2 cellular contexts compared by ENCODE assay signal in the genomic region with DNA sequence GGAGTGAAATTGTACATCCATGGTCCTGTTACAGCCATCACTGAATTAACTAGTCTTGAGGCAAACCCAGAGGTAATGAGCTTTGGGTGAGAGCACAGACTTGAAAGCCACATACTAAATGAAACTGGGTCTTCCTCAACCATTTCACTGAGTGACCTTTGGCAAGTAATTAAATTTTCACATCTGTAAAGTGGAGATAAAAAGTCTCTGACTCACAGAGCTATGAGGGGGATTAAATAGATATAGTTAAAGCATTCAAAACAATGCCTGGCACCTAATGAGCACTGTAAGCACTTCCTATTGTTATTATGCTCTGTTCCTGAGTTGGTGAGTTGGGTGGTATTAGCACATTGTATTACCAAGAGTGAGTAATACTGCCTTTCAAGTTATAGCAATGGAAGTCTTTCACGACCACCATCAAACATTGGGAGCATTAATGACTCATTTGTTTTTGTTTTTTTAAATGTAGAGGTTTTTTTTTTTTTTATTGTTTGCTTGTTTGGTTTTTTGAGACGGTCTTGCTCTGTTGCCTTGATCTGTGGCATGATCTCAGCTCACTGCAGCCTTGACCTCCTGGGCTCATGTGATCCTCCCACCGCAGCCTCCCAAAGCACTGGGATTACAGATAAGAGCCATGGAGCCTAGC.
A peak's percentile ranks its signal among the peaks of the same experiment; 100 is the strongest.
TF ChIP-seq lines count a peak whose summit lies in the region.

No MANE protein-coding gene starts in this region.

TF ChIP-seq in K562, 482 proteins besides CTCF, POLR2A, EP300 and RAD21 (continued from another document and continues in another):
- TF ChIP-seq TEAD4 (IDR thresholded peaks at IDR 0.05; ENCODE audit: low read length) = peak; percentile 86
- TF ChIP-seq TEAD4 (CRISPR knock-in tag; IDR thresholded peaks at IDR 0.05; ENCODE audit: borderline replicate concordance) = no peak
- TF ChIP-seq MAFG (tag; conservative IDR thresholded peaks at IDR 0.05) = 0 out of 2 replicates have a peak, but pooled peaks have one; percentile 12
- no peak for TF ChIP-seq MCM7 (IDR thresholded peaks at IDR 0.05)
- no peak for TF ChIP-seq ZNF324 (CRISPR knock-in tag; IDR thresholded peaks at IDR 0.05)
- no peak for TF ChIP-seq CEBPG (CRISPR knock-in tag; IDR thresholded peaks at IDR 0.05)
- no peak for TF ChIP-seq CEBPG (tag; conservative IDR thresholded peaks at IDR 0.05 in 1 of 2, IDR thresholded peaks at IDR 0.05 in 1 of 2)
- peak; percentile 64 for TF ChIP-seq EGR1 (conservative IDR thresholded peaks at IDR 0.05)
- no peak for TF ChIP-seq HNRNPUL1 (IDR thresholded peaks at IDR 0.05; ENCODE audit: low read length)
- peak; percentile 89 for TF ChIP-seq FOSL1 (tag; conservative IDR thresholded peaks at IDR 0.05)
- no peak for TF ChIP-seq MEF2D (tag; conservative IDR thresholded peaks at IDR 0.05; ENCODE audit: low read depth)
- TF ChIP-seq PHF21A (IDR thresholded peaks at IDR 0.05; ENCODE audit: borderline replicate concordance, low read depth) = no peak
- TF ChIP-seq ZNF140 (CRISPR knock-in tag; IDR thresholded peaks at IDR 0.05) = no peak
- TF ChIP-seq DMBX1 (CRISPR knock-in tag; IDR thresholded peaks at IDR 0.05; ENCODE audit: borderline replicate concordance) = no peak
- TF ChIP-seq ZNF507 (tag; conservative IDR thresholded peaks at IDR 0.05) = no peak
- TF ChIP-seq, protein P1, sequence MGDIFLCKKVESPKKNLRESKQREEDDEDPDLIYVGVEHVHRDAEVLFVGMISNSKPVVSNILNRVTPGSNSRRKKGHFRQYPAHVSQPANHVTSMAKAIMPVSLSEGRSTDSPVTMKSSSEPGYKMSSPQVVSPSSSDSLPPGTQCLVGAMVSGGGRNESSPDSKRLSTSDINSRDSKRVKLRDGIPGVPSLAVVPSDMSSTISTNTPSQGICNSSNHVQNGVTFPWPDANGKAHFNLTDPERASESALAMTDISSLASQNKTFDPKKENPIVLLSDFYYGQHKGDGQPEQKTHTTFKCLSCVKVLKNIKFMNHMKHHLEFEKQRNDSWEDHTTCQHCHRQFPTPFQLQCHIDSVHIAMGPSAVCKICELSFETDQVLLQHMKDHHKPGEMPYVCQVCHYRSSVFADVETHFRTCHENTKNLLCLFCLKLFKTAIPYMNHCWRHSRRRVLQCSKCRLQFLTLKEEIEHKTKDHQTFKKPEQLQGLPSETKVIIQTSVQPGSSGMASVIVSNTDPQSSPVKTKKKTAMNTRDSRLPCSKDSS (IDR thresholded peaks at IDR 0.05; ENCODE audit: low read depth, partially characterized antibody) = no peak
- 0 out of 2 replicates have a peak, but pooled peaks have one; percentile 34 for TF ChIP-seq STAT5A (IDR thresholded peaks at IDR 0.05; ENCODE audit: borderline replicate concordance, low read length)
- TF ChIP-seq RBM34 (IDR thresholded peaks at IDR 0.05; ENCODE audit: borderline replicate concordance, insufficient read depth, low read length) = no peak
- TF ChIP-seq ZNF174 (CRISPR knock-in tag; IDR thresholded peaks at IDR 0.05) = no peak
- TF ChIP-seq FOXA1 (IDR thresholded peaks at IDR 0.05; ENCODE audit: borderline replicate concordance) = no peak
- TF ChIP-seq MED1 (CRISPR knock-in tag; IDR thresholded peaks at IDR 0.05; ENCODE audit: borderline replicate concordance) = no peak
- 0 out of 2 replicates have a peak, but pooled peaks have one; percentile 14 for TF ChIP-seq ZNF766 (CRISPR knock-in tag; conservative IDR thresholded peaks at IDR 0.05)
- TF ChIP-seq MEIS2 (IDR thresholded peaks at IDR 0.05; ENCODE audit: partially characterized antibody) = no peak
- TF ChIP-seq EWSR1 (IDR thresholded peaks at IDR 0.05; ENCODE audit: borderline replicate concordance, low read depth, partially characterized antibody) = no peak
- TF ChIP-seq RFX5 (IDR thresholded peaks at IDR 0.05; ENCODE audit: low read depth, low read length) = no peak
- TF ChIP-seq, protein P2, sequence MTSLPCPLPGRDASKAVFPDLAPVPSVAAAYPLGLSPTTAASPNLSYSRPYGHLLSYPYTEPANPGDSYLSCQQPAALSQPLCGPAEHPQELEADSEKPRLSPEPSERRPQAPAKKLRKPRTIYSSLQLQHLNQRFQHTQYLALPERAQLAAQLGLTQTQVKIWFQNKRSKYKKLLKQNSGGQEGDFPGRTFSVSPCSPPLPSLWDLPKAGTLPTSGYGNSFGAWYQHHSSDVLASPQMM (CRISPR knock-in tag; IDR thresholded peaks at IDR 0.05) = no peak
- no peak for TF ChIP-seq JUNB (CRISPR knock-in tag; conservative IDR thresholded peaks at IDR 0.05)
- TF ChIP-seq CBX5 (IDR thresholded peaks at IDR 0.05; ENCODE audit: borderline replicate concordance, low read depth) = no peak
- peak; percentile 88 for TF ChIP-seq SMARCB1 (IDR thresholded peaks at IDR 0.05; ENCODE audit: insufficient read length, low read depth)
- TF ChIP-seq, protein P3, sequence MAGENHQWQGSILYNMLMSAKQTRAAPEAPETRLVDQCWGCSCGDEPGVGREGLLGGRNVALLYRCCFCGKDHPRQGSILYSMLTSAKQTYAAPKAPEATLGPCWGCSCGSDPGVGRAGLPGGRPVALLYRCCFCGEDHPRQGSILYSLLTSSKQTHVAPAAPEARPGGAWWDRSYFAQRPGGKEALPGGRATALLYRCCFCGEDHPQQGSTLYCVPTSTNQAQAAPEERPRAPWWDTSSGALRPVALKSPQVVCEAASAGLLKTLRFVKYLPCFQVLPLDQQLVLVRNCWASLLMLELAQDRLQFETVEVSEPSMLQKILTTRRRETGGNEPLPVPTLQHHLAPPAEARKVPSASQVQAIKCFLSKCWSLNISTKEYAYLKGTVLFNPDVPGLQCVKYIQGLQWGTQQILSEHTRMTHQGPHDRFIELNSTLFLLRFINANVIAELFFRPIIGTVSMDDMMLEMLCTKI (IDR thresholded peaks at IDR 0.05; ENCODE audit: partially characterized antibody) = no peak
- no peak for TF ChIP-seq ZNF124 (CRISPR knock-in tag; IDR thresholded peaks at IDR 0.05)
- TF ChIP-seq MTA2 (IDR thresholded peaks at IDR 0.05; ENCODE audit: low read depth) = peak; percentile 63
- TF ChIP-seq MTA3 (IDR thresholded peaks at IDR 0.05; ENCODE audit: borderline replicate concordance) = no peak
- TF ChIP-seq NFRKB (IDR thresholded peaks at IDR 0.05; ENCODE audit: low read depth) = no peak
- TF ChIP-seq NFE2 (IDR thresholded peaks at IDR 0.05; ENCODE audit: low read depth) = no peak
- TF ChIP-seq CSDE1 (IDR thresholded peaks at IDR 0.05) = no peak
- no peak for TF ChIP-seq KAT2B (IDR thresholded peaks at IDR 0.05; ENCODE audit: low read depth, low read length)

TF ChIP-seq in HepG2, 621 proteins besides CTCF, POLR2A, EP300 and RAD21 (continued from another document and continues in another):
- TF ChIP-seq, protein P4, sequence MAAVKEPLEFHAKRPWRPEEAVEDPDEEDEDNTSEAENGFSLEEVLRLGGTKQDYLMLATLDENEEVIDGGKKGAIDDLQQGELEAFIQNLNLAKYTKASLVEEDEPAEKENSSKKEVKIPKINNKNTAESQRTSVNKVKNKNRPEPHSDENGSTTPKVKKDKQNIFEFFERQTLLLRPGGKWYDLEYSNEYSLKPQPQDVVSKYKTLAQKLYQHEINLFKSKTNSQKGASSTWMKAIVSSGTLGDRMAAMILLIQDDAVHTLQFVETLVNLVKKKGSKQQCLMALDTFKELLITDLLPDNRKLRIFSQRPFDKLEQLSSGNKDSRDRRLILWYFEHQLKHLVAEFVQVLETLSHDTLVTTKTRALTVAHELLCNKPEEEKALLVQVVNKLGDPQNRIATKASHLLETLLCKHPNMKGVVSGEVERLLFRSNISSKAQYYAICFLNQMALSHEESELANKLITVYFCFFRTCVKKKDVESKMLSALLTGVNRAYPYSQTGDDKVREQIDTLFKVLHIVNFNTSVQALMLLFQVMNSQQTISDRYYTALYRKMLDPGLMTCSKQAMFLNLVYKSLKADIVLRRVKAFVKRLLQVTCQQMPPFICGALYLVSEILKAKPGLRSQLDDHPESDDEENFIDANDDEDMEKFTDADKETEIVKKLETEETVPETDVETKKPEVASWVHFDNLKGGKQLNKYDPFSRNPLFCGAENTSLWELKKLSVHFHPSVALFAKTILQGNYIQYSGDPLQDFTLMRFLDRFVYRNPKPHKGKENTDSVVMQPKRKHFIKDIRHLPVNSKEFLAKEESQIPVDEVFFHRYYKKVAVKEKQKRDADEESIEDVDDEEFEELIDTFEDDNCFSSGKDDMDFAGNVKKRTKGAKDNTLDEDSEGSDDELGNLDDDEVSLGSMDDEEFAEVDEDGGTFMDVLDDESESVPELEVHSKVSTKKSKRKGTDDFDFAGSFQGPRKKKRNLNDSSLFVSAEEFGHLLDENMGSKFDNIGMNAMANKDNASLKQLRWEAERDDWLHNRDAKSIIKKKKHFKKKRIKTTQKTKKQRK (IDR thresholded peaks at IDR 0.05; ENCODE audit: low read length) = no peak
- TF ChIP-seq, protein P5, sequence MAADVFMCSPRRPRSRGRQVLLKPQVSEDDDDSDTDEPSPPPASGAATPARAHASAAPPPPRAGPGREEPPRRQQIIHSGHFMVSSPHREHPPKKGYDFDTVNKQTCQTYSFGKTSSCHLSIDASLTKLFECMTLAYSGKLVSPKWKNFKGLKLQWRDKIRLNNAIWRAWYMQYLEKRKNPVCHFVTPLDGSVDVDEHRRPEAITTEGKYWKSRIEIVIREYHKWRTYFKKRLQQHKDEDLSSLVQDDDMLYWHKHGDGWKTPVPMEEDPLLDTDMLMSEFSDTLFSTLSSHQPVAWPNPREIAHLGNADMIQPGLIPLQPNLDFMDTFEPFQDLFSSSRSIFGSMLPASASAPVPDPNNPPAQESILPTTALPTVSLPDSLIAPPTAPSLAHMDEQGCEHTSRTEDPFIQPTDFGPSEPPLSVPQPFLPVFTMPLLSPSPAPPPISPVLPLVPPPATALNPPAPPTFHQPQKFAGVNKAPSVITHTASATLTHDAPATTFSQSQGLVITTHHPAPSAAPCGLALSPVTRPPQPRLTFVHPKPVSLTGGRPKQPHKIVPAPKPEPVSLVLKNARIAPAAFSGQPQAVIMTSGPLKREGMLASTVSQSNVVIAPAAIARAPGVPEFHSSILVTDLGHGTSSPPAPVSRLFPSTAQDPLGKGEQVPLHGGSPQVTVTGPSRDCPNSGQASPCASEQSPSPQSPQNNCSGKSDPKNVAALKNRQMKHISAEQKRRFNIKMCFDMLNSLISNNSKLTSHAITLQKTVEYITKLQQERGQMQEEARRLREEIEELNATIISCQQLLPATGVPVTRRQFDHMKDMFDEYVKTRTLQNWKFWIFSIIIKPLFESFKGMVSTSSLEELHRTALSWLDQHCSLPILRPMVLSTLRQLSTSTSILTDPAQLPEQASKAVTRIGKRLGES (CRISPR knock-in tag; IDR thresholded peaks at IDR 0.05; ENCODE audit: borderline replicate concordance) = no peak
- no peak; the same call in 1 of the 2 replicates for TF ChIP-seq SOX6 (IDR thresholded peaks at IDR 0.05)
- TF ChIP-seq SOX6 (CRISPR knock-in tag; IDR thresholded peaks at IDR 0.05) = peak; percentile 87
- no peak for TF ChIP-seq ZNF101 (CRISPR knock-in tag; IDR thresholded peaks at IDR 0.05; ENCODE audit: borderline replicate concordance, low read depth)
- TF ChIP-seq, protein P6, sequence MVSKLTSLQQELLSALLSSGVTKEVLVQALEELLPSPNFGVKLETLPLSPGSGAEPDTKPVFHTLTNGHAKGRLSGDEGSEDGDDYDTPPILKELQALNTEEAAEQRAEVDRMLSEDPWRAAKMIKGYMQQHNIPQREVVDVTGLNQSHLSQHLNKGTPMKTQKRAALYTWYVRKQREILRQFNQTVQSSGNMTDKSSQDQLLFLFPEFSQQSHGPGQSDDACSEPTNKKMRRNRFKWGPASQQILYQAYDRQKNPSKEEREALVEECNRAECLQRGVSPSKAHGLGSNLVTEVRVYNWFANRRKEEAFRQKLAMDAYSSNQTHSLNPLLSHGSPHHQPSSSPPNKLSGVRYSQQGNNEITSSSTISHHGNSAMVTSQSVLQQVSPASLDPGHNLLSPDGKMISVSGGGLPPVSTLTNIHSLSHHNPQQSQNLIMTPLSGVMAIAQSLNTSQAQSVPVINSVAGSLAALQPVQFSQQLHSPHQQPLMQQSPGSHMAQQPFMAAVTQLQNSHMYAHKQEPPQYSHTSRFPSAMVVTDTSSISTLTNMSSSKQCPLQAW (CRISPR knock-in tag; IDR thresholded peaks at IDR 0.05) = no peak
- no peak for TF ChIP-seq NONO (IDR thresholded peaks at IDR 0.05)
- no peak for TF ChIP-seq NONO (CRISPR knock-in tag; conservative IDR thresholded peaks at IDR 0.05)
- TF ChIP-seq, protein P7, sequence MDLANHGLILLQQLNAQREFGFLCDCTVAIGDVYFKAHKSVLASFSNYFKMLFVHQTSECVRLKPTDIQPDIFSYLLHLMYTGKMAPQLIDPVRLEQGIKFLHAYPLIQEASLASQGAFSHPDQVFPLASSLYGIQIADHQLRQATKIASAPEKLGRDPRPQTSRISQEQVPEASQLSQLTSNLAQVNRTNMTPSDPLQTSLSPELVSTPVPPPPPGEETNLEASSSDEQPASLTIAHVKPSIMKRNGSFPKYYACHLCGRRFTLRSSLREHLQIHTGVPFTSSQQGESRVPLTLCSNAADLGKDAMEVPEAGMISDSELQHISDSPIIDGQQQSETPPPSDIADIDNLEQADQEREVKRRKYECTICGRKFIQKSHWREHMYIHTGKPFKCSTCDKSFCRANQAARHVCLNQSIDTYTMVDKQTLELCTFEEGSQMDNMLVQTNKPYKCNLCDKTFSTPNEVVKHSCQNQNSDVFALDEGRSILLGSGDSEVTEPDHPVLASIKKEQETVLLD (CRISPR knock-in tag; IDR thresholded peaks at IDR 0.05; ENCODE audit: low read depth) = no peak
- no peak for TF ChIP-seq ZKSCAN8 (CRISPR knock-in tag; IDR thresholded peaks at IDR 0.05; ENCODE audit: borderline replicate concordance)
- no peak for TF ChIP-seq JUNB (CRISPR knock-in tag; IDR thresholded peaks at IDR 0.05; ENCODE audit: borderline replicate concordance)
- TF ChIP-seq CHCHD3 (CRISPR knock-in tag; IDR thresholded peaks at IDR 0.05) = no peak
- TF ChIP-seq MTF2 (CRISPR knock-in tag; IDR thresholded peaks at IDR 0.05; ENCODE audit: borderline replicate concordance) = no peak
- no peak; the same call in 1 of the 2 replicates for TF ChIP-seq HOXA3 (CRISPR knock-in tag; IDR thresholded peaks at IDR 0.05)
- TF ChIP-seq, protein P8, sequence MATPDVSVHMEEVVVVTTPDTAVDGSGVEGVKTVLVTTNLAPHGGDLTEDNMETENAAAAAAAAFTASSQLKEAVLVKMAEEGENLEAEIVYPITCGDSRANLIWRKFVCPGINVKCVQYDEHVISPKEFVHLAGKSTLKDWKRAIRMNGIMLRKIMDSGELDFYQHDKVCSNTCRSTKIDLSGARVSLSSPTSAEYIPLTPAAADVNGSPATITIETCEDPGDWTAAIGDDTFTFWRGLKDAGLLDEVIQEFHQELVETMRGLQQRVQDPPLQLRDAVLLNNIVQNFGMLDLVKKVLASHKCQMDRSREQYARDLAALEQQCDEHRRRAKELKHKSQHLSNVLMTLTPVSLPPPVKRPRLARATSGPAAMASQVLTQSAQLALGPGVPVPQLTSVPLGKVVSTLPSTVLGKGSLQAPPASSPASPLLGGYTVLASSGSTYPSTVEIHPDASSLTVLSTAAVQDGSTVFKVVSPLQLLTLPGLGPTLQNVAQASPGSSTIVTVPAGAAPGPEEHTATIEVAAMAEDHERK (CRISPR knock-in tag; IDR thresholded peaks at IDR 0.05; ENCODE audit: low read depth) = no peak
- TF ChIP-seq DR1 (CRISPR knock-in tag; IDR thresholded peaks at IDR 0.05) = no peak
- TF ChIP-seq, protein P9, sequence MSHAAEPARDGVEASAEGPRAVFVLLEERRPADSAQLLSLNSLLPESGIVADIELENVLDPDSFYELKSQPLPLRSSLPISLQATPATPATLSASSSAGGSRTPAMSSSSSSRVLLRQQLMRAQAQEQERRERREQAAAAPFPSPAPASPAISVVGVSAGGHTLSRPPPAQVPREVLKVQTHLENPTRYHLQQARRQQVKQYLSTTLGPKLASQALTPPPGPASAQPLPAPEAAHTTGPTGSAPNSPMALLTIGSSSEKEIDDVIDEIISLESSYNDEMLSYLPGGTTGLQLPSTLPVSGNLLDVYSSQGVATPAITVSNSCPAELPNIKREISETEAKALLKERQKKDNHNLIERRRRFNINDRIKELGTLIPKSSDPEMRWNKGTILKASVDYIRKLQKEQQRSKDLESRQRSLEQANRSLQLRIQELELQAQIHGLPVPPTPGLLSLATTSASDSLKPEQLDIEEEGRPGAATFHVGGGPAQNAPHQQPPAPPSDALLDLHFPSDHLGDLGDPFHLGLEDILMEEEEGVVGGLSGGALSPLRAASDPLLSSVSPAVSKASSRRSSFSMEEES (CRISPR knock-in tag; IDR thresholded peaks at IDR 0.05) = peak; percentile 84
- no peak for TF ChIP-seq ZNF547 (CRISPR knock-in tag; IDR thresholded peaks at IDR 0.05)
- TF ChIP-seq FOXJ3 (CRISPR knock-in tag; IDR thresholded peaks at IDR 0.05; ENCODE audit: borderline replicate concordance) = no peak; the same call in 1 of the 2 replicates
- peak; percentile 27; the same call in 1 of the 2 replicates for TF ChIP-seq HNF4G (IDR thresholded peaks at IDR 0.05; ENCODE audit: borderline replicate concordance, low read depth, low read length)
- TF ChIP-seq HNF4G (CRISPR knock-in tag; IDR thresholded peaks at IDR 0.05; ENCODE audit: borderline replicate concordance, low read depth) = no peak
